12 cellular contexts compared by ENCODE assay signal in the genomic region with DNA sequence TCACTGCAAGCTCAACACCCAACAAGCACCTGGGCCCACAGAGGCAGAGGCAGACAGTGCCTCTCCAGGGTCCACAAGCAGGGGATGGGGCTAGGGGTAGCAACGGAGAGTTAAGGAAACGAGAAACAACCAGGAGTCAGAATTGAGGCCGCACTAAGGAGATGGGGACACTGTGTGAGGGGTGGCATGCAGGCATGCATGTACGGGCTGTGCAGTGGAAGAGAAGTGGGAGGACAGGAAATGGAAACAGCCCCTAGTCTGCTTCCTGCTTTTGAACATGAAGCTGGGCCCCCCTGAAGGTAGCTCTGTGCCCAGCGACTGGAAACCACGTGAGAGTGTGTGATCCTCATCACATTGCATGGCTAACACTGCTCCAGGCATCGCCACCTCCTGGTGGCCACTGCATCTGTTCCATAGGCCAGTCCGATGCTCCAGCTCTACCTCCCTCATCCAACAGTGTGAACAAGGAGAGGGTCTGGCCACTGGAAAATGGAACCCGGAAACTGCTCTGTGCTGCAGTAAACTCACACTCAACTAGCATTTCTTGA. TPM values are rescaled to one million over a fixed set of nuclear protein-coding genes. Genes with fewer than 3 reads are reported as not detected.
DNase-seq lines count a peak whose midpoint lies in the region; ATAC-seq, FAIRE-seq and TF ChIP-seq lines count a peak whose summit lies in the region.
"Had no signal": no experiment of that assay in that cellular context is flagged by ENCODE, and none has a peak within 500 bp of the region (broad histone marks: within the 10 kb centered on the region; RNA-seq: fewer than 3 reads in every experiment).

No MANE protein-coding gene starts in this region.

- no peak overlapping the region for H3K9ac ChIP-seq in keratinocyte (ENCODE audit: control insufficient read depth, extremely low read depth, insufficient read depth, low read length)

- 0 out of 2 replicates have a peak, but pooled peaks cover 2% of the 10 kb centered on the region for H3F3A ChIP-seq in GM23338 (replicated peaks; ENCODE audit: low read depth)

- dilution Hi-C loops in keratinocyte (cut with MboI; ENCODE audit: extremely low pct_ligation_motif_present, low sequenced_read_pairs) = no loop called here

- H3K27ac Mint-ChIP-seq in GM23338 = no peak overlapping the region
- H3K27ac Mint-ChIP-seq in activated naive CD8-positive, alpha-beta T cell treated with anti-CD3 and anti-CD28 coated beads for 36 hours = peak overlapping the region; percentile 40
- H3K27ac Mint-ChIP-seq: nephron had no signal

- peaks cover 10% of the 10 kb centered on the region for H3K79me2 ChIP-seq in GM23338 (replicated peaks; ENCODE audit: insufficient read depth)
- no peaks in the 10 kb centered on the region for H3K79me2 ChIP-seq in keratinocyte (ENCODE audit: control insufficient read depth, insufficient read depth, low read length)

- no peaks in the 10 kb centered on the region for H4K20me1 ChIP-seq in GM23338 (replicated peaks; ENCODE audit: insufficient read depth)
- no peaks in the 10 kb centered on the region for H4K20me1 ChIP-seq in keratinocyte (ENCODE audit: control insufficient read depth, extremely low read depth, insufficient read depth, low read length)

- H3K9me3 ChIP-seq in keratinocyte (ENCODE audit: control insufficient read depth, low read depth, low read length) = no peaks in the 10 kb centered on the region
- H3K9me3 ChIP-seq: thoracic aorta had no signal

- H3K27me3 ChIP-seq in GM23338 (ENCODE audit: insufficient read depth) (no peaks in the 10 kb centered on the region), keratinocyte (ENCODE audit: control insufficient read depth, extremely low read depth, insufficient read depth, low read length) (no peaks in the 10 kb centered on the region)

- H3K4me3 Mint-ChIP-seq in GM23338 = no peak overlapping the region
- H3K4me3 Mint-ChIP-seq in activated naive CD8-positive, alpha-beta T cell treated with anti-CD3 and anti-CD28 coated beads for 36 hours = no peak overlapping the region
- H3K4me3 Mint-ChIP-seq: nephron had no signal

- H3K27me3 Mint-ChIP-seq in GM23338 (ENCODE audit: insufficient read depth, low read depth, poor library complexity) = peaks cover 23% of the 10 kb centered on the region
- H3K27me3 Mint-ChIP-seq in activated naive CD8-positive, alpha-beta T cell treated with anti-CD3 and anti-CD28 coated beads for 36 hours = no peaks in the 10 kb centered on the region

- H3K9me1 ChIP-seq in keratinocyte (ENCODE audit: control insufficient read depth, extremely low read depth, insufficient read depth, low read length) = no peaks in the 10 kb centered on the region

- H3K36me3 Mint-ChIP-seq in GM23338 (ENCODE audit: low read depth) = peaks cover 20% of the 10 kb centered on the region
- H3K36me3 Mint-ChIP-seq in activated naive CD8-positive, alpha-beta T cell treated with anti-CD3 and anti-CD28 coated beads for 36 hours = peaks cover 24% of the 10 kb centered on the region

- DNase-seq in AG08396 (ENCODE audit: low spot score) (peak; percentile 42), GM23338 (ENCODE audit: low spot score) (peak; percentile 45), keratinocyte (ENCODE audit: low read depth, low spot score) (no peak), cerebellum (ENCODE audit: low spot score) (no peak)
- peak; percentile 22 for DNase-seq in activated naive CD8-positive, alpha-beta T cell treated with anti-CD3 and anti-CD28 coated beads for 36 hours
- no peak for DNase-seq in activated CD4-positive, CD25-positive, alpha-beta regulatory T cell (lab: John Stamatoyannopoulos, UW)
- DNase-seq: NCI-H1092 had no signal

- no peaks in the 10 kb centered on the region for H3K9me2 ChIP-seq in GM23338 (ENCODE audit: insufficient read depth)

- H2AFZ ChIP-seq in GM23338 (no peak overlapping the region), keratinocyte (ENCODE audit: control insufficient read depth, low read length) (no peak overlapping the region)

- H3K9me3 Mint-ChIP-seq in GM23338 = no peaks in the 10 kb centered on the region
- peaks cover 3% of the 10 kb centered on the region for H3K9me3 Mint-ChIP-seq in activated naive CD8-positive, alpha-beta T cell treated with anti-CD3 and anti-CD28 coated beads for 36 hours

- TF ChIP-seq CTCF in GM23338 (conservative IDR thresholded peaks at IDR 0.05; ENCODE audit: low read depth in 2 of 2) (peak; percentile 34 to 70), keratinocyte (optimal IDR thresholded peaks at IDR 0.05 in 1 of 3, IDR thresholded peaks at IDR 0.05 in 1 of 3, conservative IDR thresholded peaks at IDR 0.05 in 1 of 3; ENCODE audit: extremely low read depth in 1 of 3, insufficient read depth in 2 of 3, low read length in 3 of 3) (peak in 2 of 3 experiments; percentile 29 to 67)

- no peak overlapping the region for H3K27ac ChIP-seq in GM23338 (ENCODE audit: low read depth)
- H3K27ac ChIP-seq in keratinocyte (ENCODE audit: control insufficient read depth, insufficient read depth, low read length) = no peak overlapping the region
- H3K27ac ChIP-seq: thoracic aorta had no signal

- FAIRE-seq in keratinocyte (lab: Jason Lieb, UNC) = no peak
- FAIRE-seq: GM18507 had no signal

- H3K4me3 ChIP-seq in GM23338 = no peak overlapping the region
- H3K4me3 ChIP-seq in keratinocyte (ENCODE audit: control insufficient read depth in 2 of 3, extremely low read depth in 1 of 3, insufficient read depth in 2 of 3, low read depth in 1 of 3, low read length in 3 of 3) = no peak overlapping the region
- H3K4me3 ChIP-seq: thoracic aorta had no signal

- H3K36me3 ChIP-seq in GM23338 (ENCODE audit: insufficient read depth) (no peaks in the 10 kb centered on the region), keratinocyte (ENCODE audit: control insufficient read depth in 2 of 2, extremely low read depth in 1 of 2, insufficient read depth in 2 of 2, low read length in 2 of 2) (peaks cover 0 to 4% of the 10 kb centered on the region in 2 experiments)
- H3K36me3 ChIP-seq: thoracic aorta had no signal

- ATAC-seq in GM23338 = peak; percentile 83
- ATAC-seq in GM19452 (IDR thresholded peaks at IDR 0.05; ENCODE audit: unreplicated experiment) = no peak
- no peak for ATAC-seq in GM18907 (IDR thresholded peaks at IDR 0.05; ENCODE audit: unreplicated experiment)

- H3K4me1 Mint-ChIP-seq in GM23338 = peaks cover 17% of the 10 kb centered on the region
- H3K4me1 Mint-ChIP-seq in activated naive CD8-positive, alpha-beta T cell treated with anti-CD3 and anti-CD28 coated beads for 36 hours = peaks cover 21% of the 10 kb centered on the region

- H3K4me2 ChIP-seq in GM23338 = no peak overlapping the region
- no peak overlapping the region for H3K4me2 ChIP-seq in keratinocyte (ENCODE audit: control insufficient read depth, extremely low read depth, insufficient read depth, low read depth, low read length)

- peaks cover 23% of the 10 kb centered on the region for H3K4me1 ChIP-seq in GM23338 (ENCODE audit: insufficient read depth)
- H3K4me1 ChIP-seq in keratinocyte (ENCODE audit: control insufficient read depth, extremely low read depth, insufficient read depth, low read length) = no peaks in the 10 kb centered on the region

TF ChIP-seq in GM23338, 12 proteins besides CTCF, POLR2A, EP300 and RAD21:
- TF ChIP-seq, protein P1, sequence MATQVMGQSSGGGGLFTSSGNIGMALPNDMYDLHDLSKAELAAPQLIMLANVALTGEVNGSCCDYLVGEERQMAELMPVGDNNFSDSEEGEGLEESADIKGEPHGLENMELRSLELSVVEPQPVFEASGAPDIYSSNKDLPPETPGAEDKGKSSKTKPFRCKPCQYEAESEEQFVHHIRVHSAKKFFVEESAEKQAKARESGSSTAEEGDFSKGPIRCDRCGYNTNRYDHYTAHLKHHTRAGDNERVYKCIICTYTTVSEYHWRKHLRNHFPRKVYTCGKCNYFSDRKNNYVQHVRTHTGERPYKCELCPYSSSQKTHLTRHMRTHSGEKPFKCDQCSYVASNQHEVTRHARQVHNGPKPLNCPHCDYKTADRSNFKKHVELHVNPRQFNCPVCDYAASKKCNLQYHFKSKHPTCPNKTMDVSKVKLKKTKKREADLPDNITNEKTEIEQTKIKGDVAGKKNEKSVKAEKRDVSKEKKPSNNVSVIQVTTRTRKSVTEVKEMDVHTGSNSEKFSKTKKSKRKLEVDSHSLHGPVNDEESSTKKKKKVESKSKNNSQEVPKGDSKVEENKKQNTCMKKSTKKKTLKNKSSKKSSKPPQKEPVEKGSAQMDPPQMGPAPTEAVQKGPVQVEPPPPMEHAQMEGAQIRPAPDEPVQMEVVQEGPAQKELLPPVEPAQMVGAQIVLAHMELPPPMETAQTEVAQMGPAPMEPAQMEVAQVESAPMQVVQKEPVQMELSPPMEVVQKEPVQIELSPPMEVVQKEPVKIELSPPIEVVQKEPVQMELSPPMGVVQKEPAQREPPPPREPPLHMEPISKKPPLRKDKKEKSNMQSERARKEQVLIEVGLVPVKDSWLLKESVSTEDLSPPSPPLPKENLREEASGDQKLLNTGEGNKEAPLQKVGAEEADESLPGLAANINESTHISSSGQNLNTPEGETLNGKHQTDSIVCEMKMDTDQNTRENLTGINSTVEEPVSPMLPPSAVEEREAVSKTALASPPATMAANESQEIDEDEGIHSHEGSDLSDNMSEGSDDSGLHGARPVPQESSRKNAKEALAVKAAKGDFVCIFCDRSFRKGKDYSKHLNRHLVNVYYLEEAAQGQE (IDR thresholded peaks at IDR 0.05; ENCODE audit: unreplicated experiment) = no peak
- TF ChIP-seq STAT1 (IDR thresholded peaks at IDR 0.05; ENCODE audit: unreplicated experiment) (no peak), ZNF331 (CRISPR knock-in tag; IDR thresholded peaks at IDR 0.05; ENCODE audit: low read depth) (no peak), EZH2 (IDR thresholded peaks at IDR 0.05; ENCODE audit: low read depth, unreplicated experiment) (no peak), POLR2AphosphoS5 (IDR thresholded peaks at IDR 0.05; ENCODE audit: low read depth) (no peak), EZH2phosphoT487 (IDR thresholded peaks at IDR 0.05; ENCODE audit: unreplicated experiment) (no peak)

RNA-seq across cellular contexts. Expression of gene XXYLT1, which starts 44.0 kb away (rescaled TPM):
- 28.9 and 34.8 TPM in 2 replicates for total RNA-seq in GM23338 (2014; rRNA removed; shearing (Covaris generic))
- polyA plus RNA-seq in GM23338 (2016; fragmentation: Nextera tagmentation; extraction: Ambion mirVana) (13.5 and 14.7 TPM in 2 replicates), keratinocyte (11.1 to 16.4 TPM (median 12.6 TPM) in 3 replicates)
- total RNA-seq in activated naive CD8-positive, alpha-beta T cell treated with anti-CD3 and anti-CD28 coated beads for 36 hours = 1 to 10 TPM; 8.8 to 9.6 TPM
- 6.7 TPM for polyA plus RNA-seq in keratinocyte (2011; ENCODE audit: low read depth)
- polyA plus RNA-seq in keratinocyte (2011; cell fraction: cytosol; rRNA removed) = 8.6 and 10.1 TPM in 2 replicates
- 19.3 and 21.0 TPM in 2 replicates for polyA plus RNA-seq in keratinocyte (2011; cell fraction: nucleus; rRNA removed)
- 6.8 and 11.2 TPM in 2 replicates for polyA plus RNA-seq in keratinocyte (2012; ENCODE audit: low replicate concordance)
- polyA minus RNA-seq in keratinocyte = 8.8 to 30.0 TPM (median 9.0 TPM) in 3 replicates
- polyA minus RNA-seq in keratinocyte (2011; cell fraction: cytosol; rRNA and poly(A)+ RNA removed) = 16.7 TPM
- 20.3 and 24.7 TPM in 2 replicates for polyA minus RNA-seq in keratinocyte (2011; cell fraction: nucleus; rRNA and poly(A)+ RNA removed)
- total RNA-seq in cerebellum = 25.4 TPM

Comparison
In these comparisons a context has a peak if more than half of its experiments do, and no peak if none do; other contexts are left out.
1. DNase-seq: peak in AG08396 (single experiment), GM23338 (single experiment) and activated naive CD8-positive, alpha-beta T cell treated with anti-CD3 and anti-CD28 coated beads for 36 hours (single experiment); none in keratinocyte (single experiment), activated CD4-positive, CD25-positive, alpha-beta regulatory T cell (0 of 4) and cerebellum (single experiment).